ENCODE assay signal across 20 cellular contexts in genomic region chr6:62652692-62653328, GRCh38.
DNase-seq lines count a peak whose midpoint lies in the region; ATAC-seq, FAIRE-seq and TF ChIP-seq lines count a peak whose summit lies in the region.
"Had no signal": no experiment of that assay in that cellular context is flagged by ENCODE, and none has a peak within 500 bp of the region (broad histone marks: within the 10 kb centered on the region; RNA-seq: fewer than 3 reads in every experiment).

No MANE protein-coding gene starts in this region.

- H2AFZ ChIP-seq in K562 (ENCODE audit: low read depth, low read length) = no peak overlapping the region
- H2AFZ ChIP-seq: hepatocyte had no signal

- no peaks in the 10 kb centered on the region for H3K9me3 ChIP-seq in K562 (replicated peaks; ENCODE audit: control insufficient read depth, insufficient read depth, low read depth, low read length)
- H3K9me3 ChIP-seq in iPS-18c (ENCODE audit: control insufficient read depth, insufficient read depth, low read length) = peaks cover 16% of the 10 kb centered on the region

- peak; percentile 5 for DNase-seq in COR-L47 (lab: John Stamatoyannopoulos, UW)
- DNase-seq in Jurkat, Clone E6-1 (ENCODE audit: low read depth, low spot score) = peak; percentile 9
- peak in 3 of 4 experiments; percentile 5 to 24 (median 7) for DNase-seq in K562 (ENCODE audit: extremely low read depth in 1 of 4, low spot score in 3 of 4)
- no peak for DNase-seq in A172 (ENCODE audit: low spot score)
- DNase-seq in GM19239 (ENCODE audit: insufficient read length, low spot score) = no peak
- no peak for DNase-seq in NOMO-1 (lab: John Stamatoyannopoulos, UW; ENCODE audit: unreplicated experiment in 2 of 2)
- DNase-seq: activated CD4-positive, CD25-positive, alpha-beta regulatory T cell; activated CD8-positive, alpha-beta memory T cell treated with anti-CD3 and anti-CD28 coated beads, Interleukin-2, amount 10 ng/mL, durations not matched to agents 7 days and 5 days; left ventricle myocardium inferior; natural killer cell; NCI-H1694 treated with DMSO at 0.1 percent for 48 hours; NCI-H510A treated with DMSO at 0.1 percent for 48 hours; psoas muscle; stimulated activated CD4-positive, alpha-beta T cell treated with anti-CD3 and anti-CD28 coated beads, Interleukin-15, amount 100 ng/mL, for 24 hours had no signal

- H3K79me2 ChIP-seq in K562 (ENCODE audit: control insufficient read depth, insufficient read depth, low read length) = no peaks in the 10 kb centered on the region
- H3K79me2 ChIP-seq: hepatocyte had no signal

- no peak for TF ChIP-seq RAD21 in K562 (CRISPR knock-in tag; conservative IDR thresholded peaks at IDR 0.05 in 1 of 2, IDR thresholded peaks at IDR 0.05 in 1 of 2)

- in situ Hi-C loops in K562 (cut with MboI) = no loop called here

- H3K9ac ChIP-seq in K562 (ENCODE audit: insufficient read depth in 1 of 2, low read depth in 2 of 2, low read length in 2 of 2) = no peak overlapping the region

- no peak for ATAC-seq in K562
- ATAC-seq in GM21390 (IDR thresholded peaks at IDR 0.05; ENCODE audit: unreplicated experiment) = no peak
- ATAC-seq: activated CD8-positive, alpha-beta memory T cell treated with anti-CD3 and anti-CD28 coated beads, Interleukin-2, amount 10 ng/mL, durations not matched to agents 7 days and 5 days; natural killer cell; psoas muscle had no signal

- no peak for TF ChIP-seq POLR2A in K562 (conservative IDR thresholded peaks at IDR 0.05)

- H3K36me3 ChIP-seq in K562 (ENCODE audit: control insufficient read depth, insufficient read depth, low read length) = no peaks in the 10 kb centered on the region
- H3K36me3 ChIP-seq: left ventricle myocardium inferior, suprapubic skin had no signal

- no peak for TF ChIP-seq EP300 in K562 (IDR thresholded peaks at IDR 0.05; ENCODE audit: low read length)

- FAIRE-seq in K562 (lab: Jason Lieb, UNC) = no peak
- FAIRE-seq in GM19239 (lab: Jason Lieb, UNC) = no peak
- FAIRE-seq: bronchial epithelial cell had no signal

- H4K20me1 ChIP-seq in K562 (replicated peaks; ENCODE audit: control insufficient read depth, insufficient read depth, low read length) = no peaks in the 10 kb centered on the region

- CTCF ChIA-PET in K562 (lab: Yijun Ruan, JAX; ENCODE audit: low intra/inter-chr PET ratio) = no interaction called here

- POLR2A ChIA-PET in K562 (lab: Yijun Ruan, JAX) = interaction anchor here (0.7 kb wide), 1 partner anchor 253 kb away, joined by 3 read pairs; no protein-coding TSS in a partner anchor

- H3K4me3 ChIP-seq in Jurkat, Clone E6-1 (ENCODE audit: low read length) = no peak overlapping the region
- H3K4me3 ChIP-seq in K562 (no peak overlapping the region), iPS-18c (ENCODE audit: insufficient read depth, low read depth, low read length) (peak overlapping the region; percentile 4; the same call in 1 of the 2 replicates)
- H3K4me3 ChIP-seq: hepatocyte, left ventricle myocardium inferior, psoas muscle, suprapubic skin had no signal

- H3K27me3 ChIP-seq in K562 (ENCODE audit: control insufficient read depth in 2 of 2, insufficient read depth in 2 of 2, low read length in 2 of 2) = no peaks in the 10 kb centered on the region
- H3K27me3 ChIP-seq: hepatocyte, suprapubic skin had no signal

- no peaks in the 10 kb centered on the region for H3K4me1 ChIP-seq in K562 (replicated peaks in 1 of 2; ENCODE audit: control insufficient read depth in 2 of 2, insufficient read depth in 2 of 2, low read length in 2 of 2)
- H3K4me1 ChIP-seq: left ventricle myocardium inferior, psoas muscle, suprapubic skin had no signal

- no peak for TF ChIP-seq CTCF in K562 (IDR thresholded peaks at IDR 0.05 in 2 of 3, conservative IDR thresholded peaks at IDR 0.05 in 1 of 3; ENCODE audit: insufficient read depth in 2 of 3, low read depth in 1 of 3, low read length in 3 of 3)

- H3K27ac ChIP-seq in K562 (ENCODE audit: extremely low read depth, low read depth, low read length) = no peak overlapping the region
- H3K27ac ChIP-seq: hepatocyte, left ventricle myocardium inferior, psoas muscle, RWPE1, suprapubic skin had no signal

- BruUV-seq in K562 (replicated peaks; lab: Mats Ljungman, UMichigan) = no TSS peak

- no peaks in the 10 kb centered on the region for H3K9me1 ChIP-seq in K562 (ENCODE audit: control insufficient read depth, insufficient read depth, low read length)

- intact Hi-C loops in K562 (cut with micrococcal nuclease) = no loop called here

- H3K4me2 ChIP-seq in K562 (ENCODE audit: insufficient read depth, low read length) = no peak overlapping the region
- H3K4me2 ChIP-seq: hepatocyte had no signal

- WGBS in K562 (ENCODE audit: insufficient coverage, low coverage, missing lambda C conversion rate) = 0% methylated on average over 1 of the region's 2 CpGs

TF ChIP-seq in K562, 482 proteins besides CTCF, POLR2A, EP300 and RAD21 (continues in another document):
- TF ChIP-seq CBX5 (IDR thresholded peaks at IDR 0.05; ENCODE audit: borderline replicate concordance, low read depth) = peak; percentile 96
- peak; percentile 93; the same call in 1 of the 2 replicates for TF ChIP-seq CBX1 (IDR thresholded peaks at IDR 0.05; ENCODE audit: low read depth)
- peak; percentile 86 to 95; a peak in 2 of 3 replicates for TF ChIP-seq CBX3 (IDR thresholded peaks at IDR 0.05; ENCODE audit: borderline replicate concordance in 1 of 2, low read length in 2 of 2)
- TF ChIP-seq PPARD (CRISPR knock-in tag; IDR thresholded peaks at IDR 0.05) = no peak
- no peak for TF ChIP-seq TFE3 (CRISPR knock-in tag; IDR thresholded peaks at IDR 0.05)
- peak; percentile 87 for TF ChIP-seq TRIM28 (IDR thresholded peaks at IDR 0.05)
- no peak for TF ChIP-seq NKRF (IDR thresholded peaks at IDR 0.05; ENCODE audit: borderline replicate concordance)
- TF ChIP-seq ZFP36 (IDR thresholded peaks at IDR 0.05; ENCODE audit: low read depth, low read length, partially characterized antibody) = peak; percentile 58
- no peak for TF ChIP-seq MECOM (CRISPR knock-in tag; IDR thresholded peaks at IDR 0.05)
- TF ChIP-seq CEBPZ (IDR thresholded peaks at IDR 0.05; ENCODE audit: borderline replicate concordance, low read depth, low read length) = 0 out of 2 replicates have a peak, but pooled peaks have one; percentile 51

Comparison
In these comparisons a context has a peak if more than half of its experiments do, and no peak if none do; other contexts are left out.
1. DNase-seq: peak in COR-L47 (single experiment), Jurkat, Clone E6-1 (single experiment) and K562 (3 of 4); none in A172 (single experiment), GM19239 (single experiment) and NOMO-1 (0 of 2).